ENCODE assay signal across 29 cellular contexts in genomic region chr1:246383217-246383616, GRCh38.
DNase-seq lines count a peak whose midpoint lies in the region; ATAC-seq and TF ChIP-seq lines count a peak whose summit lies in the region.
"Had no signal": no experiment of that assay in that cellular context is flagged by ENCODE, and none has a peak within 500 bp of the region (broad histone marks: within the 10 kb centered on the region; RNA-seq: fewer than 3 reads in every experiment).

No MANE protein-coding gene starts in this region.

- no peak overlapping the region for H3K4me3 ChIP-seq in epithelial cell of esophagus (ENCODE audit: low read length)
- H3K4me3 ChIP-seq in neuronal stem cell (ENCODE audit: low read length in 2 of 2): no peak overlapping the region
- H3K4me3 ChIP-seq: GM23338, K562, MG63 had no signal

- peak overlapping the region; percentile 68 for H2BK5ac ChIP-seq in neuronal stem cell (ENCODE audit: low read length)

- no peaks in the 10 kb centered on the region for H3K27me3 ChIP-seq in neuronal stem cell (ENCODE audit: control insufficient read depth in 3 of 3, insufficient read depth in 3 of 3, low read depth in 1 of 3, low read length in 3 of 3)
- H3K27me3 ChIP-seq: MG63 had no signal

- no peak overlapping the region for H3K4me2 ChIP-seq in neuronal stem cell (ENCODE audit: insufficient read depth, low read length, poor library complexity, severe bottlenecking)
- H3K4me2 ChIP-seq: GM23338 had no signal

- peak overlapping the region; percentile 31 for H2AK5ac ChIP-seq in neuronal stem cell (ENCODE audit: low read depth, low read length)

- DNase-seq in activated CD4-positive, alpha-beta T cell treated with anti-CD3 and anti-CD28 coated beads for 36 hours: no peak
- DNase-seq in activated CD4-positive, alpha-beta T cell treated with anti-CD3 and anti-CD28 coated beads for 48 hours: no peak
- peak; percentile 3 for DNase-seq in LHCN-M2 (ENCODE audit: low read depth)
- peak; percentile 73 for DNase-seq in epithelial cell of esophagus (ENCODE audit: low read depth)
- DNase-seq in neuronal stem cell (ENCODE audit: low spot score): no peak
- DNase-seq in COLO668 (lab: John Stamatoyannopoulos, UW; ENCODE audit: unreplicated experiment): no peak
- DNase-seq in globus pallidus (ENCODE audit: low spot score): no peak
- DNase-seq: 8988T; activated naive CD4-positive, alpha-beta T cell treated with Interleukin-2 at 50 U/mL for 16 hours; amygdala; Caco-2; DMS79; GDM1; head of caudate nucleus; HFFc6; kidney; MG63; midbrain; naive B cell; NCI-H1930; NCI-H510A treated with DMSO at 0.1 percent for 48 hours; stimulated activated CD4-positive, alpha-beta T cell treated with anti-CD3 and anti-CD28 coated beads, Interleukin-4, amount 100 ng/mL, for 24 hours; substantia nigra; SW 1271; T-helper 9 cell; trophoblast cell had no signal

- H2BK12ac ChIP-seq in neuronal stem cell (ENCODE audit: low read length): no peak overlapping the region

- H3K9ac ChIP-seq in neuronal stem cell (ENCODE audit: low read depth, low read length, poor library complexity): no peak overlapping the region

- H3K9me3 ChIP-seq in neuronal stem cell (replicated peaks in 1 of 2; ENCODE audit: control insufficient read depth in 2 of 2, insufficient read depth in 1 of 2, low read depth in 1 of 2, low read length in 2 of 2): no peaks in the 10 kb centered on the region
- H3K9me3 ChIP-seq: Caco-2, MG63 had no signal

- H2AFZ ChIP-seq in neuronal stem cell (ENCODE audit: low read length): no peak overlapping the region
- H2AFZ ChIP-seq: GM23338 had no signal

- no peak overlapping the region for H4K91ac ChIP-seq in neuronal stem cell (ENCODE audit: low read depth, low read length, poor library complexity)

- peaks cover 3% of the 10 kb centered on the region for H3K36me3 Mint-ChIP-seq in activated CD4-positive, alpha-beta T cell treated with anti-CD3 and anti-CD28 coated beads for 36 hours (ENCODE audit: low read depth)

- peaks cover 2% of the 10 kb centered on the region for H3K79me1 ChIP-seq in neuronal stem cell (ENCODE audit: low read depth, low read length)

- H3K4me1 Mint-ChIP-seq in activated CD4-positive, alpha-beta T cell treated with anti-CD3 and anti-CD28 coated beads for 36 hours: peaks cover 14% of the 10 kb centered on the region

- H2BK15ac ChIP-seq in neuronal stem cell (ENCODE audit: low read length): no peak overlapping the region

- H3K27ac ChIP-seq in neuronal stem cell (replicated peaks; ENCODE audit: low read length): no peak overlapping the region

- WGBS in neuronal stem cell (ENCODE audit: extremely low coverage in 2 of 2, insufficient read length in 2 of 2, insufficient replicate concordance in 1 of 2), 2 donors: no CpG with 5 or more reads among the region's 1 CpG

- POLR2A ChIA-PET in activated CD4-positive, alpha-beta T cell treated with anti-CD3 and anti-CD28 coated beads for 36 hours (lab: Charles Lee): no interaction called here

- H3K9me3 Mint-ChIP-seq in activated CD4-positive, alpha-beta T cell treated with anti-CD3 and anti-CD28 coated beads for 36 hours (ENCODE audit: low read depth): peaks cover 2% of the 10 kb centered on the region
- H3K9me3 Mint-ChIP-seq: GM23338, HFFc6, naive B cell had no signal

- peak; percentile 73 for ATAC-seq in activated CD4-positive, alpha-beta T cell treated with anti-CD3 and anti-CD28 coated beads for 36 hours
- ATAC-seq in GM21825 (IDR thresholded peaks at IDR 0.05; ENCODE audit: unreplicated experiment): no peak
- ATAC-seq: GM23338, K562 had no signal

- intact Hi-C loops in activated CD4-positive, alpha-beta T cell treated with anti-CD3 and anti-CD28 coated beads for 36 hours (cut with DNase I, micrococcal nuclease): loop anchor here in 1 of 2 experiments (5.0 kb wide), 1 partner anchor 44 kb away; no protein-coding TSS in a partner anchor

- H3K4ac ChIP-seq in neuronal stem cell (ENCODE audit: low read length): no peak overlapping the region

- H3K4me3 Mint-ChIP-seq in activated CD4-positive, alpha-beta T cell treated with anti-CD3 and anti-CD28 coated beads for 36 hours: no peak overlapping the region
- H3K4me3 Mint-ChIP-seq: GM23338, HFFc6, naive B cell had no signal

- CTCF ChIA-PET in activated CD4-positive, alpha-beta T cell treated with anti-CD3 and anti-CD28 coated beads for 36 hours (lab: Charles Lee): interaction anchor here (1.7 kb wide), 1 partner anchor 23 kb away, joined by 5 read pairs; no protein-coding TSS in a partner anchor

- H3K4me1 ChIP-seq in neuronal stem cell (ENCODE audit: control insufficient read depth in 2 of 2, insufficient read depth in 1 of 2, low read depth in 1 of 2, low read length in 2 of 2): no peaks in the 10 kb centered on the region
- H3K4me1 ChIP-seq: Caco-2 had no signal

- no peaks in the 10 kb centered on the region for H3K36me3 ChIP-seq in neuronal stem cell (replicated peaks in 1 of 2; ENCODE audit: control insufficient read depth in 2 of 2, insufficient read depth in 2 of 2, low read length in 2 of 2)
- H3K36me3 ChIP-seq: MG63 had no signal

- H3K14ac ChIP-seq in neuronal stem cell (ENCODE audit: low read length): no peak overlapping the region

- TF ChIP-seq CTCF in epithelial cell of esophagus (IDR thresholded peaks at IDR 0.05; ENCODE audit: insufficient read depth, low read depth, low read length, missing control alignments): no peak

- peak overlapping the region; percentile 43 for H4K8ac ChIP-seq in neuronal stem cell (ENCODE audit: low read depth, low read length)

- no peak overlapping the region for H2BK120ac ChIP-seq in neuronal stem cell (ENCODE audit: low read depth, low read length)

- no peak overlapping the region for H3K18ac ChIP-seq in neuronal stem cell (ENCODE audit: low read length)

- H3K27ac Mint-ChIP-seq in activated CD4-positive, alpha-beta T cell treated with anti-CD3 and anti-CD28 coated beads for 36 hours: no peak overlapping the region
- H3K27ac Mint-ChIP-seq: HFFc6, naive B cell had no signal

- H3K27me3 Mint-ChIP-seq in activated CD4-positive, alpha-beta T cell treated with anti-CD3 and anti-CD28 coated beads for 36 hours: no peaks in the 10 kb centered on the region
- H3K27me3 Mint-ChIP-seq: naive B cell had no signal

- H3K23ac ChIP-seq in neuronal stem cell (ENCODE audit: low read depth, low read length, poor library complexity): no peak overlapping the region

Comparison
In these comparisons a context has a peak if more than half of its experiments do, and no peak if none do; other contexts are left out.
1. DNase-seq: peak in LHCN-M2 (single experiment) and epithelial cell of esophagus (single experiment); none in activated CD4-positive, alpha-beta T cell treated with anti-CD3 and anti-CD28 coated beads for 36 hours (single experiment), activated CD4-positive, alpha-beta T cell treated with anti-CD3 and anti-CD28 coated beads for 48 hours (single experiment), neuronal stem cell (single experiment), COLO668 (single experiment) and globus pallidus (single experiment).